In the genomic region with DNA sequence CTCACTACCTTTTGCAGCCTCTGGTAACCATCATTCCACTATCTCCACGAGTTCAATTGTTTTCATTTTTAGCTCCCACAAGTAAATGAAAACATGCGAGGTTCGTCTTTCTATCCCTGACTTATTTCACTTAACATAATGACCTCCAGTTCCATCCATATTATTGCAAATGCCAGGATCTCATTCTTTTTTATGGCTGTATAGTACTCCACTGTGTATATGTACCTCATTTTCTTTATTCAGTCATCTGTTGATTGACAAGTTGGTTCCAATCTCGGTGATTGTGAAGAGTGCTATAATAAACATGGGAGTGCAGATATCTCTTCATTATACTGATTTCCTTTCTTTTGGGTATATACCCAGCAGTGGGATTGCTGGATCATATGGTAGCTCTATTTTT, we compare ENCODE assay signal across 9 cellular contexts. TPM values are rescaled to one million over a fixed set of nuclear protein-coding genes. Genes with fewer than 3 reads are reported as not detected.
"Had no signal": no experiment of that assay in that cellular context is flagged by ENCODE, and none has a peak within 500 bp of the region (broad histone marks: within the 10 kb centered on the region; RNA-seq: fewer than 3 reads in every experiment).

No MANE protein-coding gene starts in this region.

- FAIRE-seq: HepG2, HTR-8/SVneo had no signal

- H3K9ac ChIP-seq: KMS-11 had no signal

- H3K4me2 ChIP-seq: KMS-11 had no signal

- H3K27me3 Mint-ChIP-seq: IgD-negative memory B cell had no signal

- H3K27ac ChIP-seq: HL-60, KMS-11 had no signal

- H3K4me3 Mint-ChIP-seq: IgD-negative memory B cell had no signal

- DNase-seq: IMR-90, KBM-7, KG1 had no signal

- ATAC-seq: HepG2 had no signal

RNA-seq across cellular contexts. Expression of gene IL1RN, which starts 16.9 kb away (rescaled TPM):
- total RNA-seq: HT1080, IMR-90 had no signal
- polyA plus RNA-seq: IgD-negative memory B cell, IMR-90 had no signal
